ENCODE assay signal across 18 cellular contexts in genomic region chr12:72074956-72075355, GRCh38.
"Had no signal": no experiment of that assay in that cellular context is flagged by ENCODE, and none has a peak within 500 bp of the region (broad histone marks: within the 10 kb centered on the region; RNA-seq: fewer than 3 reads in every experiment).

No MANE protein-coding gene starts in this region.

- H3K36me3 ChIP-seq: colonic mucosa, esophagus squamous epithelium, right lobe of liver, stomach had no signal

- H3K27me3 ChIP-seq: colonic mucosa, esophagus squamous epithelium, foreskin keratinocyte, right lobe of liver, stomach had no signal

- H3K4me1 ChIP-seq: colonic mucosa, esophagus squamous epithelium, foreskin keratinocyte, parathyroid adenoma, psoas muscle, right lobe of liver, stomach had no signal

- H3K4me3 Mint-ChIP-seq: immature natural killer cell, nephron had no signal

- FAIRE-seq: kidney had no signal

- DNase-seq: colonic mucosa; dermis blood vessel endothelial cell; esophagus squamous epithelium; foreskin keratinocyte; immature natural killer cell; kidney; left colon; left ventricle myocardium superior; psoas muscle; retina; right lobe of liver; stimulated activated CD4-positive, alpha-beta T cell treated with anti-CD3 and anti-CD28 coated beads, Interleukin-12 subunit alpha, Interleukin-12 subunit beta, amount 100 ng/mL, for 4 hours; stimulated activated naive CD4-positive, alpha-beta T cell; stomach; substantia nigra; trophoblast cell had no signal

- H3K4me3 ChIP-seq: colonic mucosa, esophagus squamous epithelium, psoas muscle, right lobe of liver, stomach had no signal

- ATAC-seq: foreskin keratinocyte, left colon, left ventricle myocardium superior, psoas muscle, right lobe of liver had no signal

- H3K27ac Mint-ChIP-seq: immature natural killer cell, nephron had no signal

- H3K27ac ChIP-seq: colonic mucosa, esophagus squamous epithelium, foreskin keratinocyte, parathyroid adenoma, psoas muscle, right lobe of liver, stomach had no signal

- H3K4me1 Mint-ChIP-seq: immature natural killer cell had no signal

- H3K9me3 ChIP-seq: colonic mucosa, psoas muscle, right lobe of liver had no signal
